Comparison of ENCODE assay signal across 16 cellular contexts in the genomic region with DNA sequence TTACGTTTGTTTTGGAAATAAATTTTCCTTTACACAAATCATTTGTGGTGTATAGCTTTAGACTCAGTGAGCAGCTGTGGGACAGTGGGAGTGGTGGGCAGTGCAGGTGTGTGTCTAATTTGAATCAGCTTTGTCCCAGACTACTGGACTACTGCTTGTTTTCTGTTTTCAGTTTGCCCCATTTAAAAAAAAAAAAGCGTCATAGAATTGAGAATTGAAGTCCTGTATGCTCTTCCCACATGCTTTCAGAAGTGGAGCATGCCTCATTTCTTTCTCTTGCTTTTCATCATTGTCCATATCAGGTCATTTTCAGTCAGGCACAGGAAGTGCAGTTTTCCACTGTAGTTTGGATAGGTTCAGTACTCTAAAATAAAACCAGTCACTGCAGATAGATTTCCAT.
DNase-seq lines count a peak whose midpoint lies in the region; ATAC-seq and TF ChIP-seq lines count a peak whose summit lies in the region.
"Had no signal": no experiment of that assay in that cellular context is flagged by ENCODE, and none has a peak within 500 bp of the region (broad histone marks: within the 10 kb centered on the region; RNA-seq: fewer than 3 reads in every experiment).

No MANE protein-coding gene starts in this region.

- H3K27me3 Mint-ChIP-seq in neural progenitor cell (ENCODE audit: insufficient read depth, low read depth) = peaks cover 2% of the 10 kb centered on the region
- H3K27me3 Mint-ChIP-seq: activated naive CD8-positive, alpha-beta T cell; naive thymus-derived CD8-positive, alpha-beta T cell had no signal

- H4K20me1 ChIP-seq in DOHH2 (ENCODE audit: control insufficient read depth, insufficient read depth, low read depth, low read length) = no peaks in the 10 kb centered on the region
- H4K20me1 ChIP-seq in neural progenitor cell (ENCODE audit: low read depth) = peaks cover 78% of the 10 kb centered on the region
- H4K20me1 ChIP-seq in PC-3 (ENCODE audit: low read length) = peaks cover 28% of the 10 kb centered on the region

- H3K27me3 ChIP-seq in DOHH2 (ENCODE audit: control insufficient read depth, low read length) (no peaks in the 10 kb centered on the region), neural progenitor cell (no peaks in the 10 kb centered on the region), PC-3 (ENCODE audit: low read length) (no peaks in the 10 kb centered on the region), dorsolateral prefrontal cortex (no peaks in the 10 kb centered on the region)

- H2AFZ ChIP-seq in neural progenitor cell (replicated peaks) = no peak overlapping the region
- H2AFZ ChIP-seq in PC-3 (ENCODE audit: low read length) = no peak overlapping the region

- CTCF ChIA-PET in PC-3 (lab: Charles Lee) = no interaction called here

- H3K4me3 Mint-ChIP-seq in neural progenitor cell = no peak overlapping the region
- H3K4me3 Mint-ChIP-seq: activated naive CD8-positive, alpha-beta T cell; naive thymus-derived CD8-positive, alpha-beta T cell had no signal

- H3K4me3 ChIP-seq in DOHH2 (ENCODE audit: low read length) (peak overlapping the region; percentile 52), neural progenitor cell (no peak overlapping the region), PC-3 (ENCODE audit: low read length) (no peak overlapping the region), dorsolateral prefrontal cortex (no peak overlapping the region)
- H3K4me3 ChIP-seq: skin epidermis had no signal

- H3K4me1 ChIP-seq in DOHH2 (ENCODE audit: control insufficient read depth, low read length) (peaks cover 100% of the 10 kb centered on the region), neural progenitor cell (peaks cover 13% of the 10 kb centered on the region), PC-3 (ENCODE audit: insufficient read depth, low read length) (peaks cover 15% of the 10 kb centered on the region)

- peaks cover 96% of the 10 kb centered on the region for H3K36me3 ChIP-seq in DOHH2 (ENCODE audit: control insufficient read depth, low read length)
- peaks cover 10% of the 10 kb centered on the region for H3K36me3 ChIP-seq in neural progenitor cell
- H3K36me3 ChIP-seq in PC-3 (ENCODE audit: low read depth, low read length) = peaks cover 39% of the 10 kb centered on the region

- TF ChIP-seq CTCF in DOHH2 (IDR thresholded peaks at IDR 0.05; ENCODE audit: low read depth, low read length, poor library complexity, severe bottlenecking) (no peak), neural progenitor cell (IDR thresholded peaks at IDR 0.05) (no peak), PC-3 (conservative IDR thresholded peaks at IDR 0.05; ENCODE audit: low read depth, low read length) (no peak), dorsolateral prefrontal cortex (IDR thresholded peaks at IDR 0.05 in 54 of 56, conservative IDR thresholded peaks at IDR 0.05 in 2 of 56; ENCODE audit: low read depth in 1 of 56, partially characterized antibody in 56 of 56) (no peak)

- no peak overlapping the region for H3K27ac Mint-ChIP-seq in neural progenitor cell
- H3K27ac Mint-ChIP-seq: activated naive CD8-positive, alpha-beta T cell had no signal

- H3K4me2 ChIP-seq in DOHH2 (ENCODE audit: low read length) (peak overlapping the region; percentile 71), neural progenitor cell (no peak overlapping the region), PC-3 (ENCODE audit: low read length) (no peak overlapping the region)

- no peak overlapping the region for H3K9ac ChIP-seq in neural progenitor cell
- H3K9ac ChIP-seq in PC-3 (ENCODE audit: low read length) = no peak overlapping the region

- H3K9me3 ChIP-seq in DOHH2 (ENCODE audit: control insufficient read depth, insufficient read depth, low read length) (no peaks in the 10 kb centered on the region), neural progenitor cell (ENCODE audit: low read depth) (no peaks in the 10 kb centered on the region), PC-3 (ENCODE audit: low read length) (no peaks in the 10 kb centered on the region)

- H3F3A ChIP-seq in DOHH2 (ENCODE audit: control insufficient read depth, insufficient read depth) = peaks cover 47% of the 10 kb centered on the region
- peaks cover 4% of the 10 kb centered on the region for H3F3A ChIP-seq in neural progenitor cell (ENCODE audit: low read depth)
- H3F3A ChIP-seq in PC-3 (ENCODE audit: low read length, unreplicated experiment) = no peaks in the 10 kb centered on the region

- H3K9me2 ChIP-seq in DOHH2 (replicated peaks; ENCODE audit: control insufficient read depth, low read length) = no peaks in the 10 kb centered on the region
- no peaks in the 10 kb centered on the region for H3K9me2 ChIP-seq in PC-3 (replicated peaks; ENCODE audit: low read length)

- ATAC-seq in GM19023 (IDR thresholded peaks at IDR 0.05; ENCODE audit: unreplicated experiment) = peak; percentile 74
- peak; percentile 74 for ATAC-seq in HG02610 (IDR thresholded peaks at IDR 0.05; ENCODE audit: unreplicated experiment)
- peak; percentile 49 for ATAC-seq in HG03469 (IDR thresholded peaks at IDR 0.05; ENCODE audit: unreplicated experiment)
- no peak for ATAC-seq in PC-3
- ATAC-seq: HepG2; naive thymus-derived CD8-positive, alpha-beta T cell had no signal

- H3K79me2 ChIP-seq in DOHH2 (ENCODE audit: control insufficient read depth, low read length) (peaks cover 97% of the 10 kb centered on the region), neural progenitor cell (ENCODE audit: low read depth) (peaks cover 52% of the 10 kb centered on the region), PC-3 (ENCODE audit: low read length) (peaks cover 36% of the 10 kb centered on the region)

- no peak for DNase-seq in neural progenitor cell (ENCODE audit: low spot score)
- no peak for DNase-seq in PC-3
- DNase-seq in dorsolateral prefrontal cortex = no peak
- DNase-seq in NAMALWA (ENCODE audit: low spot score) = no peak
- DNase-seq: cortex of kidney; GF-D8; naive thymus-derived CD8-positive, alpha-beta T cell; NCI-H1930; stimulated activated CD8-positive, alpha-beta memory T cell treated with anti-CD3 and anti-CD28 coated beads, Interleukin-4, amount 100 ng/mL, for 48 hours had no signal

- H3K36me3 Mint-ChIP-seq in neural progenitor cell = peaks cover 38% of the 10 kb centered on the region

- H3K9me3 Mint-ChIP-seq in neural progenitor cell = no peaks in the 10 kb centered on the region
- H3K9me3 Mint-ChIP-seq: naive thymus-derived CD8-positive, alpha-beta T cell had no signal

- peak overlapping the region; percentile 91 for H3K27ac ChIP-seq in DOHH2 (ENCODE audit: low read depth, low read length)
- H3K27ac ChIP-seq in neural progenitor cell = no peak overlapping the region
- H3K27ac ChIP-seq in PC-3 (ENCODE audit: low read length) = no peak overlapping the region
- H3K27ac ChIP-seq in dorsolateral prefrontal cortex = peak overlapping the region in 1 of 59 donors; percentile 19
- H3K27ac ChIP-seq: skin epidermis had no signal

- H3K4me1 Mint-ChIP-seq in neural progenitor cell = peaks cover 12% of the 10 kb centered on the region

- BruUV-seq in PC-3 (replicated peaks; lab: Mats Ljungman, UMichigan) = no TSS peak

- POLR2A ChIA-PET in PC-3 (lab: Charles Lee; ENCODE audit: unreplicated experiment) = no interaction called here

- intact Hi-C loops in PC-3 (cut with micrococcal nuclease) (no loop called here), dorsolateral prefrontal cortex (cut with DNase I) (loop anchor here in 1 of 2 donors (10.0 kb wide), 2 partner anchors 101 to 361 kb away; partner anchors contain the start of gene RBM33)
